In genomic region chr4:159787901-159788300, GRCh38 we compare ENCODE assay signal across 29 cellular contexts.
A peak's percentile ranks its signal among the peaks of the same experiment; 100 is the strongest.
DNase-seq lines count a peak whose midpoint lies in the region; ATAC-seq and TF ChIP-seq lines count a peak whose summit lies in the region.
"Had no signal": no experiment of that assay in that cellular context is flagged by ENCODE, and none has a peak within 500 bp of the region (broad histone marks: within the 10 kb centered on the region; RNA-seq: fewer than 3 reads in every experiment).

No MANE protein-coding gene starts in this region.

- intact Hi-C loops in A673 (cut with micrococcal nuclease; ENCODE audit: unreplicated experiment): loop anchor here (10.0 kb wide), 1 partner anchor 107 kb away; no protein-coding TSS in a partner anchor

- H3K4me1 ChIP-seq in A673 (ENCODE audit: insufficient read depth, low read length, poor library complexity, severe bottlenecking) (no peaks in the 10 kb centered on the region), RWPE2 (ENCODE audit: insufficient read depth, poor library complexity, severe bottlenecking) (peaks cover 11% of the 10 kb centered on the region)
- H3K4me1 ChIP-seq: HAP-1, heart right ventricle, parathyroid adenoma, right atrium auricular region had no signal

- peaks cover 8% of the 10 kb centered on the region for H3K36me3 ChIP-seq in A673 (ENCODE audit: insufficient read depth, low read length, poor library complexity, severe bottlenecking)
- H3K36me3 ChIP-seq in RWPE2 (ENCODE audit: low read depth): no peaks in the 10 kb centered on the region
- H3K36me3 ChIP-seq: HAP-1, heart right ventricle, right atrium auricular region had no signal

- TF ChIP-seq CTCF in A673 (conservative IDR thresholded peaks at IDR 0.05; ENCODE audit: low read depth, low read length) (no peak), RWPE2 (IDR thresholded peaks at IDR 0.05; ENCODE audit: poor library complexity, severe bottlenecking) (no peak)

- H3K9me3 ChIP-seq in A673 (ENCODE audit: low read depth, low read length, poor library complexity, severe bottlenecking): peaks cover 10% of the 10 kb centered on the region
- no peaks in the 10 kb centered on the region for H3K9me3 ChIP-seq in RWPE2 (ENCODE audit: severe bottlenecking)
- H3K9me3 ChIP-seq: HAP-1, right atrium auricular region had no signal

- H3K4me3 ChIP-seq in A673 (ENCODE audit: low read depth, low read length, poor library complexity, severe bottlenecking) (no peak overlapping the region), RWPE2 (ENCODE audit: severe bottlenecking) (no peak overlapping the region)
- H3K4me3 ChIP-seq: coronary artery, HAP-1, heart right ventricle, lung, right atrium auricular region had no signal

- H3K27ac ChIP-seq in A673 (ENCODE audit: low read depth, low read length, poor library complexity, severe bottlenecking) (peak overlapping the region; percentile 22), RWPE2 (ENCODE audit: poor library complexity, severe bottlenecking) (peak overlapping the region; percentile 33)
- H3K27ac ChIP-seq: coronary artery, heart right ventricle, KMS-11, parathyroid adenoma, right atrium auricular region had no signal

- CTCF ChIA-PET in A673 (lab: Charles Lee): no interaction called here

- ATAC-seq in RWPE2 (ENCODE audit: low read depth) (peak; percentile 76), GM19452 (IDR thresholded peaks at IDR 0.05; ENCODE audit: unreplicated experiment) (no peak)
- ATAC-seq: activated CD4-positive, CD25-positive, alpha-beta regulatory T cell treated with anti-CD3 and anti-CD28 coated beads, Interleukin-2, amount 50 U/mL, for 24 hours; effector memory CD8-positive, alpha-beta T cell; esophagus mucosa; heart right ventricle had no signal

- BruUV-seq in A673 (replicated peaks; lab: Mats Ljungman, UMichigan): no TSS peak

- POLR2A ChIA-PET in A673 (lab: Charles Lee; ENCODE audit: low non-redundant PET): no interaction called here

- peak; percentile 60 for DNase-seq in A673 (ENCODE audit: low spot score)
- peak; percentile 88 for DNase-seq in LHCN-M2 (ENCODE audit: low read depth)
- DNase-seq in RWPE2 (ENCODE audit: low spot score): no peak
- peak; percentile 90 for DNase-seq in glomerular visceral epithelial cell (ENCODE audit: extremely low spot score)
- DNase-seq in NCI-H1417 treated with DMSO at 0.1 percent for 48 hours (lab: John Stamatoyannopoulos, UW): no peak
- no peak for DNase-seq in DMS53 treated with DMSO at 0.1 percent for 48 hours (lab: John Stamatoyannopoulos, UW; ENCODE audit: unreplicated experiment)
- DNase-seq in activated T-cell treated with anti-CD3 and anti-CD28 coated beads, Interleukin-2, amount 50 U/mL, for 1 hour: no peak
- DNase-seq: activated CD4-positive, alpha-beta T cell treated with anti-CD3 and anti-CD28 coated beads, Interleukin-2, amount 50 U/mL, for 48 hours; activated naive CD4-positive, alpha-beta T cell treated with anti-CD3 and anti-CD28 coated beads, Interleukin-2, amount 10 ng/mL, durations not matched to agents 7 days and 5 days; AML-193; CD4-positive, alpha-beta memory T cell; DMS 273 treated with DMSO at 0.1 percent for 48 hours; effector memory CD8-positive, alpha-beta T cell; foreskin fibroblast; heart right ventricle; kidney glomerular epithelial cell; NCI-H1417; NCI-H2107; stimulated activated CD4-positive, alpha-beta T cell treated with anti-CD3 and anti-CD28 coated beads, Interleukin-2, amount 100 ng/mL, for 48 hours; trophoblast cell had no signal

- H3K27me3 ChIP-seq in A673 (replicated peaks; ENCODE audit: insufficient read depth, low read depth, low read length, poor library complexity) (no peaks in the 10 kb centered on the region), RWPE2 (ENCODE audit: insufficient read depth, poor library complexity, severe bottlenecking) (no peaks in the 10 kb centered on the region)
- H3K27me3 ChIP-seq: heart right ventricle, right atrium auricular region had no signal

Comparison
In these comparisons a context has a peak if more than half of its experiments do, and no peak if none do; other contexts are left out.
1. DNase-seq: peak in A673 (single experiment), LHCN-M2 (single experiment) and glomerular visceral epithelial cell (single experiment); none in RWPE2 (single experiment), NCI-H1417 treated with DMSO at 0.1 percent for 48 hours (single experiment), DMS53 treated with DMSO at 0.1 percent for 48 hours (single experiment) and activated T-cell treated with anti-CD3 and anti-CD28 coated beads, Interleukin-2, amount 50 U/mL, for 1 hour (single experiment).